8 cellular contexts compared by ENCODE assay signal in the genomic region with DNA sequence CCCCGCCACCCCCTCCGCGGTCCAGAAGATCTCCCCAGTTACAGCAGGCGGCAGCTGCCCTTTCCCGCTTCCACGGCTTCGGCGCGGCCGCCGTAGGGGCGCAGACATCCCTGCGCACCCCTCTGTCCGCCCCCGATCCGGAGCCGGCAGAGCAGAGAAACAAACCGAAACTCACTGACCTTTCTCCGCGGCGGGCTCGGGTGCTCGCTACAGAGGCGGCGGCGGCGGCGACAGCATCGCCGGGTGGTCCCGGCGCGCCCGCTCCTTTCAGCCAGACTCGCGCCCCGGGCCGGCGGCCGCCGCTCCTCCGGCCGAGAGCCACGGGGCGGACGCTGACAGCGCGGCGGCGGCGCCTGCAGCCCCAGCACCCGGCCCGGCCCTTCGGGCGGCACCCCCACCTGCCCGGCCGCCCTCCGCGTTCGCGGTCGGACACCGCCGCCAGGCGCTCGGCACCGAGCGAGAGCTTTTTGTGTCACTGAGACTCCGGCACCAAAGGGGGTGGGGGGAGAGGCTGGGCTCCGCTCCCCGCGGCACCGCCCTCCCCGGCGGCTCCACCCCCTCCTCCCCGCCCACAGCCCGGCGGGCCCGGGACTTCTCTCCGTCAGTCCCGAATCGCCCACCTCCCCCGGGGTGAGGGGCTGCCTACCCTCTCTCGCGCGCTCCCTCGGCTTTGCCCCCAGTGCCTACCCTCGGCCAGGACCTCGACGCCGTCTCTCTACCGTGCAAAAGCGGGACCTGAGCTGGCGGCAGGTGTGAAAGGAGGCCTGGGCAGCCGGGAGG. TPM values are rescaled to one million over a fixed set of nuclear protein-coding genes. Genes with fewer than 3 reads are reported as not detected.
DNase-seq lines count a peak whose midpoint lies in the region; ATAC-seq and TF ChIP-seq lines count a peak whose summit lies in the region.

No MANE protein-coding gene starts in this region.

- H3K27me3 ChIP-seq in esophagus squamous epithelium: peaks cover 0 to 5% (median 0%) of the 10 kb centered on the region in 4 donors
- H3K27me3 ChIP-seq in muscle layer of duodenum (ENCODE audit: low read depth, low read length): no peaks in the 10 kb centered on the region

- peak in 2 of 4 donors; percentile 50 to 64 for TF ChIP-seq POLR2A in esophagus squamous epithelium (IDR thresholded peaks at IDR 0.05)

- intact Hi-C loops in esophagus squamous epithelium (cut with DNase I): no loop called here

- peak in 4 of 6 experiments; percentile 34 to 55 (median 42) for TF ChIP-seq CTCF in esophagus squamous epithelium (IDR thresholded peaks at IDR 0.05)

- H3K4me3 Mint-ChIP-seq in activated T-cell treated with anti-CD3 and anti-CD28 coated beads, Interleukin-2, amount 50 U/mL, for 4 hours: peak overlapping the region; percentile 76

- H3K9me3 Mint-ChIP-seq in activated T-cell treated with anti-CD3 and anti-CD28 coated beads, Interleukin-2, amount 50 U/mL, for 4 hours: no peaks in the 10 kb centered on the region

- ATAC-seq in GM19035 (IDR thresholded peaks at IDR 0.05; ENCODE audit: unreplicated experiment) (peak; percentile 84), HG03280 (IDR thresholded peaks at IDR 0.05; ENCODE audit: unreplicated experiment) (peak; percentile 85)
- peak; percentile 85 to 86 for ATAC-seq in activated T-cell treated with anti-CD3 and anti-CD28 coated beads, Interleukin-2, amount 50 U/mL, for 4 hours

- no peaks in the 10 kb centered on the region for H3K36me3 Mint-ChIP-seq in activated T-cell treated with anti-CD3 and anti-CD28 coated beads, Interleukin-2, amount 50 U/mL, for 4 hours (ENCODE audit: insufficient read depth)

- H3K9me3 ChIP-seq in esophagus squamous epithelium: no peaks in the 10 kb centered on the region
- H3K9me3 ChIP-seq in muscle layer of duodenum (ENCODE audit: control insufficient read depth in 1 of 2, low read length in 2 of 2): no peaks in the 10 kb centered on the region

- H3K36me3 ChIP-seq in esophagus squamous epithelium (peaks cover 0 to 16% (median 0%) of the 10 kb centered on the region in 3 donors), muscle layer of duodenum (ENCODE audit: control insufficient read depth in 1 of 2, insufficient read depth in 2 of 2, low read length in 2 of 2) (no peaks in the 10 kb centered on the region)

- DNase-seq in AG20443 (ENCODE audit: low spot score) (peak; percentile 97), NCI-H82 treated with DMSO at 0.1 percent for 48 hours (lab: John Stamatoyannopoulos, UW; ENCODE audit: unreplicated experiment) (peak; percentile 30), esophagus squamous epithelium (lab: John Stamatoyannopoulos, UW) (no peak)
- DNase-seq in activated T-cell treated with anti-CD3 and anti-CD28 coated beads, Interleukin-2, amount 50 U/mL, for 4 hours: peak; percentile 65
- DNase-seq in stimulated activated CD8-positive, alpha-beta memory T cell treated with anti-CD3 and anti-CD28 coated beads, Interleukin-7, amount 100 ng/mL, for 1 hour (ENCODE audit: low read depth in 2 of 2): peak; percentile 25 to 57

- no CpG with 5 or more reads among the region's 95 CpGs for WGBS in esophagus squamous epithelium, 2 donors

- H3K4me1 ChIP-seq in esophagus squamous epithelium (peaks cover 8 to 71% (median 13%) of the 10 kb centered on the region in 3 donors), muscle layer of duodenum (ENCODE audit: control insufficient read depth in 1 of 2, insufficient read depth in 2 of 2, low read length in 2 of 2) (peaks cover 0 to 22% of the 10 kb centered on the region in 2 donors)

- H3K27me3 Mint-ChIP-seq in activated T-cell treated with anti-CD3 and anti-CD28 coated beads, Interleukin-2, amount 50 U/mL, for 4 hours (ENCODE audit: low read depth): peaks cover 44% of the 10 kb centered on the region

- H3K4me1 Mint-ChIP-seq in activated T-cell treated with anti-CD3 and anti-CD28 coated beads, Interleukin-2, amount 50 U/mL, for 4 hours (ENCODE audit: low read depth): peaks cover 15% of the 10 kb centered on the region

- H3K27ac ChIP-seq in esophagus squamous epithelium: peak overlapping the region; percentile 87 to 97 (median 92)
- no peak overlapping the region for H3K27ac ChIP-seq in muscle layer of duodenum (ENCODE audit: low read length)

- H3K4me3 ChIP-seq in esophagus squamous epithelium (peak overlapping the region; percentile 68 to 93 (median 88)), muscle layer of duodenum (ENCODE audit: low read depth in 1 of 2, low read length in 2 of 2) (peak overlapping the region; percentile 69 to 85)

RNA-seq across cellular contexts. Expression of a gene that starts 1.4 kb away (rescaled TPM):
- total RNA-seq in activated T-cell treated with anti-CD3 and anti-CD28 coated beads, Interleukin-2, amount 50 U/mL, for 4 hours: 1 to 10 TPM in 2 of 3 donors, under 1 TPM in 1; 0.43 to 1.6 (median 1.2) TPM
- total RNA-seq in esophagus squamous epithelium: 10 to 100 TPM in 2 of 4 donors, 1 to 10 TPM in 2; 6.8 to 23.1 (median 15.9) TPM
